ENCODE assay signal across 23 cellular contexts in genomic region chr1:59833022-59833421, GRCh38. TPM values are rescaled to one million over a fixed set of nuclear protein-coding genes. Genes with fewer than 3 reads are reported as not detected.
"Had no signal": no experiment of that assay in that cellular context is flagged by ENCODE, and none has a peak within 500 bp of the region (broad histone marks: within the 10 kb centered on the region; RNA-seq: fewer than 3 reads in every experiment).

No MANE protein-coding gene starts in this region.

- H3K27me3 ChIP-seq: body of pancreas, right lobe of liver, testis had no signal

- FAIRE-seq: TTC549 had no signal

- DNase-seq: activated CD4-positive, alpha-beta T cell treated with anti-CD3 and anti-CD28 coated beads for 1 hour; activated CD4-positive, alpha-beta T cell treated with anti-CD3 and anti-CD28 coated beads, Interleukin-2, amount 50 U/mL, for 1 hour; activated CD8-positive, alpha-beta T cell treated with anti-CD3 and anti-CD28 coated beads, Interleukin-2, amount 10 ng/mL, durations not matched to agents 7 days and 5 days; activated gamma-delta T cell treated with Interleukin-2 at 50 U/mL for 16 hours; activated T-cell treated with anti-CD3 and anti-CD28 coated beads, Interleukin-2, amount 50 U/mL, for 1 hour; anterior cingulate cortex; body of pancreas; effector memory CD4-positive, alpha-beta T cell; left cardiac atrium; mesendoderm; mucosa of descending colon; nephron progenitor cell; right lobe of liver; stimulated activated CD4-positive, alpha-beta T cell treated with anti-CD3 and anti-CD28 coated beads, Interleukin-15, amount 100 ng/mL, for 24 hours; stimulated activated CD4-positive, alpha-beta T cell treated with anti-CD3 and anti-CD28 coated beads, Interleukin-2, amount 100 ng/mL, for 48 hours; stimulated activated CD8-positive, alpha-beta memory T cell treated with anti-CD3 and anti-CD28 coated beads, Interleukin-4, amount 100 ng/mL, for 48 hours; stimulated activated naive B cell treated with anti-CD40 and anti-IgM and Interleukin-4, amounts not matched to agents 10 μg/mL and 1 μg/mL and 100 μg/mL, for 72 hours; T-helper 1 cell; testis; WERI-Rb-1 had no signal

- ATAC-seq: activated CD8-positive, alpha-beta T cell treated with anti-CD3 and anti-CD28 coated beads, Interleukin-2, amount 10 ng/mL, durations not matched to agents 7 days and 5 days; body of pancreas; left cardiac atrium; mucosa of descending colon; right lobe of liver; stimulated activated naive B cell treated with anti-CD40 and anti-IgM and Interleukin-4, amounts not matched to agents 10 μg/mL and 1 μg/mL and 100 μg/mL, for 72 hours had no signal

- H3K4me1 ChIP-seq: body of pancreas, right lobe of liver, testis had no signal

- H3K4me2 ChIP-seq: smooth muscle cell had no signal

- H3K4me3 ChIP-seq: body of pancreas, mucosa of descending colon, right lobe of liver, smooth muscle cell, testis had no signal

- H3K27ac ChIP-seq: body of pancreas, right lobe of liver, testis, WERI-Rb-1 had no signal

- H3K9me3 ChIP-seq: body of pancreas, mucosa of descending colon, right lobe of liver, testis had no signal

RNA-seq across cellular contexts. Expression of gene HOOK1, which starts 18.3 kb away (rescaled TPM):
- total RNA-seq: endothelial cell of umbilical vein had no signal
- polyA plus RNA-seq: endothelial cell of umbilical vein had no signal
